ENCODE assay signal across 18 cellular contexts in the genomic region with DNA sequence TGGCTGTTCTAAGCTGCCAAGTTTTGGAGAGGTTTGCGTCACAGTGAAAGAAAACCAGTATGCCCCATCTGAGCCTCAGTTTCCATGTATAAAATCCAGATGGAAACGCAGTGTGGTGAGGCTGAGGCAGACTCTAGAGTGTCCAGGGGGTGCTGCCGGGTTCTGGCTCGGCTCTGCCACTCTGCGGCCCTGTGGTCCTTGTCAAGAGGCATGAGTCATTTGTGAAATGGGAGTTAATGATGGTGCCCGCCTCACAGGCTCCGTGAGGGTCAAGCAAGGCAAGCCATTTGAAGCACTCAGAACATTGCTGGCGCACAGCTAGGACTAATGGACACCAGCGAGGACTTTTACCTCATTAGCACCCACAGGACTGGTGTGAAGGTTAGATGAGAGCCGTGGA.
"Had no signal": no experiment of that assay in that cellular context is flagged by ENCODE, and none has a peak within 500 bp of the region (broad histone marks: within the 10 kb centered on the region; RNA-seq: fewer than 3 reads in every experiment).

No MANE protein-coding gene starts in this region.

- H3K9me3 Mint-ChIP-seq: activated B cell treated with CpG ODN at 0.5 μM for 24 hours; activated CD4-positive, alpha-beta memory T cell treated with anti-CD3 and anti-CD28 coated beads for 36 hours; effector memory CD8-positive, alpha-beta T cell; stimulated activated effector memory CD8-positive, alpha-beta T cell treated with anti-CD3 and anti-CD28 coated beads, Interleukin-12 subunit alpha, Interleukin-12 subunit beta, amount 100 ng/mL, for 72 hours had no signal

- H3K4me3 Mint-ChIP-seq: activated B cell treated with CpG ODN at 0.5 μM for 24 hours; activated CD4-positive, alpha-beta memory T cell treated with anti-CD3 and anti-CD28 coated beads for 36 hours; activated CD8-positive, alpha-beta memory T cell treated with anti-CD3 and anti-CD28 coated beads, Interleukin-2, amount 10 ng/mL, durations not matched to agents 7 days and 5 days; activated naive CD8-positive, alpha-beta T cell; effector memory CD8-positive, alpha-beta T cell; memory B cell; stimulated activated effector memory CD8-positive, alpha-beta T cell treated with anti-CD3 and anti-CD28 coated beads, Interleukin-12 subunit alpha, Interleukin-12 subunit beta, amount 100 ng/mL, for 72 hours had no signal

- H3K27ac ChIP-seq: cardiac muscle cell, esophagus squamous epithelium, prostate gland, thoracic aorta, upper lobe of left lung had no signal

- H3K4me1 ChIP-seq: prostate gland, upper lobe of left lung had no signal

- DNase-seq: activated B cell treated with CpG ODN at 0.5 μM for 24 hours; activated CD4-positive, alpha-beta memory T cell treated with anti-CD3 and anti-CD28 coated beads for 36 hours; activated CD4-positive, alpha-beta T cell treated with anti-CD3 and anti-CD28 coated beads for 4 hours; activated CD8-positive, alpha-beta memory T cell treated with anti-CD3 and anti-CD28 coated beads, Interleukin-2, amount 10 ng/mL, durations not matched to agents 7 days and 5 days; dermis blood vessel endothelial cell; effector memory CD8-positive, alpha-beta T cell; esophagus squamous epithelium; right cardiac atrium; small intestine; stimulated activated CD4-positive, alpha-beta T cell treated with anti-CD3 and anti-CD28 coated beads, Interleukin-4, amount 100 ng/mL, for 24 hours; T-helper 2 cell had no signal

- H3K9me3 ChIP-seq: esophagus squamous epithelium, prostate gland, thoracic aorta, upper lobe of left lung had no signal

- H3K27ac Mint-ChIP-seq: activated B cell treated with CpG ODN at 0.5 μM for 24 hours; activated CD4-positive, alpha-beta memory T cell treated with anti-CD3 and anti-CD28 coated beads for 36 hours; activated CD8-positive, alpha-beta memory T cell treated with anti-CD3 and anti-CD28 coated beads, Interleukin-2, amount 10 ng/mL, durations not matched to agents 7 days and 5 days; activated naive CD8-positive, alpha-beta T cell; effector memory CD8-positive, alpha-beta T cell; memory B cell; stimulated activated effector memory CD8-positive, alpha-beta T cell treated with anti-CD3 and anti-CD28 coated beads, Interleukin-12 subunit alpha, Interleukin-12 subunit beta, amount 100 ng/mL, for 72 hours had no signal

- H3K4me1 Mint-ChIP-seq: activated B cell treated with CpG ODN at 0.5 μM for 24 hours; activated CD8-positive, alpha-beta memory T cell treated with anti-CD3 and anti-CD28 coated beads, Interleukin-2, amount 10 ng/mL, durations not matched to agents 7 days and 5 days; memory B cell; stimulated activated effector memory CD8-positive, alpha-beta T cell treated with anti-CD3 and anti-CD28 coated beads, Interleukin-12 subunit alpha, Interleukin-12 subunit beta, amount 100 ng/mL, for 72 hours had no signal

- H3K27me3 ChIP-seq: cardiac muscle cell, upper lobe of left lung had no signal

- H3K27me3 Mint-ChIP-seq: activated CD8-positive, alpha-beta memory T cell treated with anti-CD3 and anti-CD28 coated beads, Interleukin-2, amount 10 ng/mL, durations not matched to agents 7 days and 5 days had no signal

- H3K36me3 ChIP-seq: cardiac muscle cell, esophagus squamous epithelium, prostate gland, thoracic aorta, upper lobe of left lung had no signal

- H3K4me3 ChIP-seq: cardiac muscle cell, esophagus squamous epithelium, prostate gland, thoracic aorta, upper lobe of left lung had no signal

- H3K36me3 Mint-ChIP-seq: activated CD4-positive, alpha-beta memory T cell treated with anti-CD3 and anti-CD28 coated beads for 36 hours; activated CD8-positive, alpha-beta memory T cell treated with anti-CD3 and anti-CD28 coated beads, Interleukin-2, amount 10 ng/mL, durations not matched to agents 7 days and 5 days; activated naive CD8-positive, alpha-beta T cell; memory B cell; stimulated activated effector memory CD8-positive, alpha-beta T cell treated with anti-CD3 and anti-CD28 coated beads, Interleukin-12 subunit alpha, Interleukin-12 subunit beta, amount 100 ng/mL, for 72 hours had no signal
